ENCODE assay signal across 29 cellular contexts in the genomic region with DNA sequence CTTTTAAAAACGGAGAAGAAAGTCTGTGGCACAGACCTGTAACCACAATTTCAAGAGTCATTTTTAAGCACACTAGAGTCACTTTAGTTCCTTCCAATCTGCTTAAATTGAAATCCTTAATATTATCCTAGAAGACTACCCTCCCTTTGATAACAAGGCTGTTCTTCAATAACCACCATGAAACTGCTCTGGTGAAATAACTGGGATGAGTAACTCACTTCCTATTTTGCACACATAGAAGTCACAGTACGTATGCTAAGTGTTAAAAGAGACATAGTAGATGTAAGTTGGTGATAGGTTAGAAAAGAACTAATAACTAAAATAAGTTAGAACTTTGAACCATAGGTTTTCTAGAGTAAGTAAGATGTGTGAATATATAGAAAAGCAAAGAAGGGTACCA.
"Had no signal": no experiment of that assay in that cellular context is flagged by ENCODE, and none has a peak within 500 bp of the region (broad histone marks: within the 10 kb centered on the region; RNA-seq: fewer than 3 reads in every experiment).

No MANE protein-coding gene starts in this region.

- H3K4me1 ChIP-seq: adrenal gland, ascending aorta, colonic mucosa, gastrocnemius medialis, vagina had no signal

- DNase-seq: activated CD4-positive, alpha-beta memory T cell treated with anti-CD3 and anti-CD28 coated beads for 36 hours; activated CD4-positive, alpha-beta T cell treated with anti-CD3 and anti-CD28 coated beads, Interleukin-2, amount 10 ng/mL, durations not matched to agents 24 days and 14 days; activated CD4-positive, CD25-positive, alpha-beta regulatory T cell treated with anti-CD3 and anti-CD28 coated beads, Interleukin-2, amount 50 U/mL, for 72 hours; activated CD8-positive, alpha-beta memory T cell treated with anti-CD3 and anti-CD28 coated beads, Interleukin-2, amount 50 U/mL, for 4 hours; activated effector memory CD4-positive, alpha-beta T cell treated with anti-CD3 and anti-CD28 coated beads, Interleukin-2, amount 50 U/mL, for 16 hours; activated naive CD4-positive, alpha-beta T cell treated with anti-CD3 and anti-CD28 coated beads for 36 hours; activated naive CD8-positive, alpha-beta T cell treated with anti-CD3 and anti-CD28 coated beads for 36 hours; activated T-cell treated with anti-CD3 and anti-CD28 coated beads, Interleukin-2, amount 50 U/mL, for 1 hour; adrenal gland; cerebellar nuclear complex; colonic mucosa; dorsolateral prefrontal cortex; effector memory CD4-positive, alpha-beta T cell; gastrocnemius medialis; glutamatergic neuron; left colon; midbrain; naive thymus-derived CD4-positive, alpha-beta T cell; ovary; retina; stimulated activated CD4-positive, alpha-beta T cell treated with anti-CD3 and anti-CD28 coated beads, Interleukin-12 subunit alpha, Interleukin-12 subunit beta, amount 100 ng/mL, for 4 hours; stimulated activated CD4-positive, alpha-beta T cell treated with anti-CD3 and anti-CD28 coated beads, Interleukin-4, amount 100 ng/mL, for 1 hour had no signal

- ATAC-seq: gastrocnemius medialis, left colon, sciatic nerve had no signal

- H3K4me3 ChIP-seq: adrenal gland, ascending aorta, cardiac muscle cell, colonic mucosa, dorsolateral prefrontal cortex, gastrocnemius medialis, hepatocyte, ovary, skin epidermis, thoracic aorta, vagina had no signal

- H3K9me3 ChIP-seq: adrenal gland, colonic mucosa, gastrocnemius medialis, ovary, thoracic aorta had no signal

- H3K27me3 ChIP-seq: adrenal gland, ascending aorta, cardiac muscle cell, colonic mucosa, dorsolateral prefrontal cortex, gastrocnemius medialis, hepatocyte, ovary, vagina had no signal

- H3K4me2 ChIP-seq: hepatocyte had no signal

- H3K36me3 ChIP-seq: adrenal gland, cardiac muscle cell, colonic mucosa, gastrocnemius medialis, ovary, thoracic aorta, vagina had no signal

- H3K27ac ChIP-seq: adrenal gland, ascending aorta, cardiac muscle cell, colonic mucosa, dorsolateral prefrontal cortex, gastrocnemius medialis, hepatocyte, ovary, skin epidermis, thoracic aorta, vagina had no signal
